Comparison of ENCODE assay signal across 21 cellular contexts in the genomic region with DNA sequence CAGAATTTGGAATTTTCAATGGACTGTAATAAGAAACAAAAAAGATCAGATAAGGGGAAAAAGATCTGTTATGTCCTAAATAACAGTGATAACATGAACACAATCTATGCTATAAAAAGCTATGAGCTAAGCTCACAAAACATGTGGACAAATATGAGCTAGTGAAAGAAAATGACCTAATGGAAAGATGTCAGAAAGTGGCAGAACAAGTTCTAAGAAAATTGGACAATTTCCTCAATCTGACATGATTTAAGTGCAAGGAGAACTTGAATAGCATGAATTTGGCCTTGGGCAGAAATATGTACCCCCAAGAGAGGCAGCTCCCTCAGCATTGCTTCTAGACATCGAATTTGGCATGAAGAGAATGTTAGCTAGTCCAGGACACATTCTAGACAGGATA.
"Had no signal": no experiment of that assay in that cellular context is flagged by ENCODE, and none has a peak within 500 bp of the region (broad histone marks: within the 10 kb centered on the region; RNA-seq: fewer than 3 reads in every experiment).

No MANE protein-coding gene starts in this region.

- H3K9me3 ChIP-seq: right atrium auricular region, spleen, upper lobe of left lung had no signal

- H3K4me3 ChIP-seq: right atrium auricular region, spleen, upper lobe of left lung had no signal

- H2AFZ ChIP-seq: parathyroid adenoma had no signal

- H3K9ac ChIP-seq: parathyroid adenoma had no signal

- H3K27me3 Mint-ChIP-seq: activated CD4-positive, alpha-beta T cell treated with anti-CD3 and anti-CD28 coated beads for 36 hours; activated naive CD8-positive, alpha-beta T cell; effector memory CD8-positive, alpha-beta T cell; naive thymus-derived CD4-positive, alpha-beta T cell had no signal

- ATAC-seq: activated CD4-positive, alpha-beta T cell treated with anti-CD3 and anti-CD28 coated beads for 36 hours; effector memory CD8-positive, alpha-beta T cell; left cardiac atrium; naive thymus-derived CD4-positive, alpha-beta T cell had no signal

- DNase-seq: activated CD4-positive, alpha-beta T cell treated with anti-CD3 and anti-CD28 coated beads for 36 hours; activated CD4-positive, alpha-beta T cell treated with anti-CD3 and anti-CD28 coated beads, Interleukin-2, amount 50 U/mL, for 4 hours; activated CD4-positive, CD25-positive, alpha-beta regulatory T cell; activated effector memory CD4-positive, alpha-beta T cell treated with Interleukin-2 at 50 U/mL for 16 hours; activated naive CD4-positive, alpha-beta T cell treated with Interleukin-2 at 50 U/mL for 16 hours; activated T-cell treated with anti-CD3 and anti-CD28 coated beads for 4 hours; caudate nucleus; cortex of kidney; effector memory CD8-positive, alpha-beta T cell; islet precursor cell; left cardiac atrium; mammary epithelial cell; midbrain; naive thymus-derived CD4-positive, alpha-beta T cell; spleen; stimulated activated naive CD4-positive, alpha-beta T cell treated with Interleukin-2 at 50 U/mL for 16 hours; T-helper 1 cell; upper lobe of left lung had no signal

- H3K79me2 ChIP-seq: parathyroid adenoma had no signal

- H3K27ac ChIP-seq: parathyroid adenoma, right atrium auricular region, spleen, upper lobe of left lung had no signal

- H3K27me3 ChIP-seq: right atrium auricular region, spleen, upper lobe of left lung had no signal

- H3K4me1 Mint-ChIP-seq: activated CD4-positive, alpha-beta T cell treated with anti-CD3 and anti-CD28 coated beads for 36 hours; naive thymus-derived CD4-positive, alpha-beta T cell had no signal

- H3K4me1 ChIP-seq: parathyroid adenoma, right atrium auricular region, spleen, upper lobe of left lung had no signal

- H3K4me3 Mint-ChIP-seq: activated CD4-positive, alpha-beta T cell treated with anti-CD3 and anti-CD28 coated beads for 36 hours; activated naive CD8-positive, alpha-beta T cell; effector memory CD8-positive, alpha-beta T cell; naive thymus-derived CD4-positive, alpha-beta T cell had no signal

- H3K36me3 Mint-ChIP-seq: activated naive CD8-positive, alpha-beta T cell; naive thymus-derived CD4-positive, alpha-beta T cell had no signal

- H3K36me3 ChIP-seq: right atrium auricular region, spleen, upper lobe of left lung had no signal

- H3K27ac Mint-ChIP-seq: activated CD4-positive, alpha-beta T cell treated with anti-CD3 and anti-CD28 coated beads for 36 hours; activated naive CD8-positive, alpha-beta T cell; effector memory CD8-positive, alpha-beta T cell; naive thymus-derived CD4-positive, alpha-beta T cell had no signal
